23 cellular contexts compared by ENCODE assay signal in the genomic region with DNA sequence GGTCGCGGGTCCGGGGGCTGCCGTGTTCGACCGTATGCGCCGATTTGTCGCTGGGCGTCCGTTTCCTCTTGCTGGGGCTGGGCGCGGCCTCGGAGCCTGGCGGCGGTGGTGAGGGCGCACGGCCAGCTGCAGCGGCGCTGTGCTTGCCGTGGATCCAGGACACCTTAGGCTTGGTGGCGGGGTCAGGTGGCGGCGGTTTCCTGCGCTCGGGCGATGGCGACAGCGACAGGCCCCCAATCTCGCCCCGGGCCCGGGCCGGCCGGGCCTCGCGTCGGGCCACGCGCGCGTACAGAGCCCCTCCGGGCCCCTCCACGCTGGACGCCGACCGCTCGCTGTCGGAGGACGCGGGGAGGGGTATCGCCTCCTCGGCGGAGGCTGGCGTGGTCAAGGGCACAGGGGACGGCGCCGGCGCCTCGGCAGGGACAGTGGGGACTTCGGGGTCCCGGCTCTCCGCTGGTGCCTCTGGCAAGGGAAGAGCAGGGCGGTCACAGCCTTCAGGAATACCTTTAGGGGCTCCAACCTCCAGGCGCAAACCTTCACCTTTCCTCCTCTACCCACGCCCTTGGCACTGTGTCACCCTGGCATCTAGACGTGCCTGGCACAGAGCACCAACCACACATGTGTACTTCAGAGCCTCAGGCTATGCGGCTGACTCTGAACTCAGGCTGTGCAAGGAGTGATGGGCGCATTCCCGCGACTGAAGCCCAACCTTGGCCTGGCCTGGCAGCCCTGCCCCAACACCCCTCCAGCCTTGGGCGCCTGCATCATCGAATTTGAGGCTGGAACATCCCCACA. TPM values are rescaled to one million over a fixed set of nuclear protein-coding genes. Genes with fewer than 3 reads are reported as not detected.
DNase-seq lines count a peak whose midpoint lies in the region; ATAC-seq and TF ChIP-seq lines count a peak whose summit lies in the region.
"Had no signal": no experiment of that assay in that cellular context is flagged by ENCODE, and none has a peak within 500 bp of the region (broad histone marks: within the 10 kb centered on the region; RNA-seq: fewer than 3 reads in every experiment).

No MANE protein-coding gene starts in this region.

- no peaks in the 10 kb centered on the region for H3K9me3 ChIP-seq in CD4-positive, CD25-positive, alpha-beta regulatory T cell (ENCODE audit: control insufficient read depth in 2 of 2, low read length in 2 of 2)

- no peak overlapping the region for H3K4me3 ChIP-seq in CD4-positive, CD25-positive, alpha-beta regulatory T cell (ENCODE audit: low read depth, low read length)
- H3K4me3 ChIP-seq in GM23338 = peak overlapping the region; percentile 56
- H3K4me3 ChIP-seq: BLaER1, hepatocyte, smooth muscle cell had no signal

- TF ChIP-seq CTCF in GM23338 (conservative IDR thresholded peaks at IDR 0.05; ENCODE audit: low read depth in 2 of 2) (no peak), chondrocyte (IDR thresholded peaks at IDR 0.05) (no peak)

- no peaks in the 10 kb centered on the region for H3F3A ChIP-seq in GM23338 (replicated peaks; ENCODE audit: low read depth)

- H4K20me1 ChIP-seq in GM23338 (replicated peaks; ENCODE audit: insufficient read depth) = 0 out of 2 replicates have a peak, but pooled peaks cover 6% of the 10 kb centered on the region

- H3K27me3 ChIP-seq in CD4-positive, CD25-positive, alpha-beta regulatory T cell (ENCODE audit: control insufficient read depth, insufficient read depth, low read length) = no peaks in the 10 kb centered on the region
- peaks cover 67% of the 10 kb centered on the region for H3K27me3 ChIP-seq in GM23338 (ENCODE audit: insufficient read depth)

- no peaks in the 10 kb centered on the region for H3K79me2 ChIP-seq in GM23338 (replicated peaks; ENCODE audit: insufficient read depth)

- H2AFZ ChIP-seq in GM23338 = no peak overlapping the region
- H2AFZ ChIP-seq: hepatocyte had no signal

- H3K27ac ChIP-seq in CD4-positive, CD25-positive, alpha-beta regulatory T cell (ENCODE audit: insufficient read depth, low read length, poor library complexity, severe bottlenecking) = no peak overlapping the region
- H3K27ac ChIP-seq in GM23338 (ENCODE audit: low read depth) = no peak overlapping the region
- H3K27ac ChIP-seq: BLaER1, hepatocyte, HL-60 had no signal

- no peak for DNase-seq in CD4-positive, CD25-positive, alpha-beta regulatory T cell
- DNase-seq in GM23338 (ENCODE audit: low spot score) (peak; percentile 66), chondrocyte (ENCODE audit: low spot score) (peak; percentile 84), naive B cell (no peak)
- DNase-seq: activated CD4-positive, CD25-positive, alpha-beta regulatory T cell; activated CD8-positive, alpha-beta memory T cell treated with anti-CD3 and anti-CD28 coated beads, Interleukin-2, amount 10 ng/mL, durations not matched to agents 7 days and 5 days; activated effector memory CD4-positive, alpha-beta T cell treated with anti-CD3 and anti-CD28 coated beads, Interleukin-2, amount 50 U/mL, for 16 hours; dermis blood vessel endothelial cell; DND-41; HFFc6; Karpas-422; NCI-H1417 treated with DMSO at 0.1 percent for 48 hours; NK-92 treated with Interleukin-12 subunit alpha and Interleukin-12 subunit beta, amount 100 ng/mL, for 24 hours had no signal

- H3K4me3 Mint-ChIP-seq in CD4-positive, CD25-positive, alpha-beta regulatory T cell = peak overlapping the region; percentile 51 to 67 (median 56)
- H3K4me3 Mint-ChIP-seq in GM23338 (peak overlapping the region; percentile 49), chondrocyte (ENCODE audit: unreplicated experiment) (no peak overlapping the region), naive B cell (peak overlapping the region in 7 of 8 donors; percentile 18 to 66 (median 40))
- H3K4me3 Mint-ChIP-seq: activated CD8-positive, alpha-beta memory T cell treated with anti-CD3 and anti-CD28 coated beads, Interleukin-2, amount 10 ng/mL, durations not matched to agents 7 days and 5 days; HFFc6; type B pancreatic cell had no signal

- peaks cover 6% of the 10 kb centered on the region for H3K36me3 Mint-ChIP-seq in CD4-positive, CD25-positive, alpha-beta regulatory T cell
- H3K36me3 Mint-ChIP-seq in GM23338 (ENCODE audit: low read depth) = peaks cover 4% of the 10 kb centered on the region
- H3K36me3 Mint-ChIP-seq in chondrocyte (ENCODE audit: low read depth) = peaks cover 16% of the 10 kb centered on the region
- H3K36me3 Mint-ChIP-seq in naive B cell = no peaks in the 10 kb centered on the region
- H3K36me3 Mint-ChIP-seq: activated CD8-positive, alpha-beta memory T cell treated with anti-CD3 and anti-CD28 coated beads, Interleukin-2, amount 10 ng/mL, durations not matched to agents 7 days and 5 days had no signal

- peaks cover 0 to 26% (median 12%) of the 10 kb centered on the region in 4 donors for H3K4me1 Mint-ChIP-seq in CD4-positive, CD25-positive, alpha-beta regulatory T cell
- H3K4me1 Mint-ChIP-seq in GM23338 (peaks cover 7% of the 10 kb centered on the region), chondrocyte (ENCODE audit: low read depth) (peaks cover 17% of the 10 kb centered on the region), naive B cell (peaks cover 19 to 22% (median 20%) of the 10 kb centered on the region in 3 donors)

- no peaks in the 10 kb centered on the region for H3K36me3 ChIP-seq in CD4-positive, CD25-positive, alpha-beta regulatory T cell (ENCODE audit: control insufficient read depth, insufficient read depth, low read length)
- H3K36me3 ChIP-seq in GM23338 (ENCODE audit: insufficient read depth) = no peaks in the 10 kb centered on the region
- H3K36me3 ChIP-seq: BLaER1 had no signal

- H3K9me3 Mint-ChIP-seq in CD4-positive, CD25-positive, alpha-beta regulatory T cell = peaks cover 0 to 3% (median 0%) of the 10 kb centered on the region in 7 donors
- no peaks in the 10 kb centered on the region; the same call in 2 of the 3 replicates for H3K9me3 Mint-ChIP-seq in GM23338
- no peaks in the 10 kb centered on the region for H3K9me3 Mint-ChIP-seq in chondrocyte (ENCODE audit: low read depth)
- H3K9me3 Mint-ChIP-seq in naive B cell = no peaks in the 10 kb centered on the region
- H3K9me3 Mint-ChIP-seq: HFFc6; stimulated activated effector memory CD8-positive, alpha-beta T cell treated with anti-CD3 and anti-CD28 coated beads, Interleukin-12 subunit alpha, Interleukin-12 subunit beta, amount 100 ng/mL, for 72 hours; type B pancreatic cell had no signal

- H3K27ac Mint-ChIP-seq in CD4-positive, CD25-positive, alpha-beta regulatory T cell = no peak overlapping the region
- H3K27ac Mint-ChIP-seq in GM23338 (no peak overlapping the region), chondrocyte (ENCODE audit: unreplicated experiment) (no peak overlapping the region), naive B cell (no peak overlapping the region)
- H3K27ac Mint-ChIP-seq: activated CD8-positive, alpha-beta memory T cell treated with anti-CD3 and anti-CD28 coated beads, Interleukin-2, amount 10 ng/mL, durations not matched to agents 7 days and 5 days; stimulated activated effector memory CD8-positive, alpha-beta T cell treated with anti-CD3 and anti-CD28 coated beads, Interleukin-12 subunit alpha, Interleukin-12 subunit beta, amount 100 ng/mL, for 72 hours; type B pancreatic cell had no signal

- H3K4me2 ChIP-seq in GM23338 = peak overlapping the region; percentile 76
- H3K4me2 ChIP-seq: BLaER1, hepatocyte, smooth muscle cell had no signal

- H3K27me3 Mint-ChIP-seq in CD4-positive, CD25-positive, alpha-beta regulatory T cell = peaks cover 40% of the 10 kb centered on the region
- H3K27me3 Mint-ChIP-seq in GM23338 (ENCODE audit: insufficient read depth, low read depth, poor library complexity) = peaks cover 67% of the 10 kb centered on the region
- no peaks in the 10 kb centered on the region for H3K27me3 Mint-ChIP-seq in chondrocyte (ENCODE audit: low read depth)
- H3K27me3 Mint-ChIP-seq in naive B cell = peaks cover 25 to 52% (median 39%) of the 10 kb centered on the region in 3 donors

- no peaks in the 10 kb centered on the region for H3K9me2 ChIP-seq in GM23338 (ENCODE audit: insufficient read depth)

- H3K4me1 ChIP-seq in CD4-positive, CD25-positive, alpha-beta regulatory T cell (ENCODE audit: control insufficient read depth, insufficient read depth, low read length, poor library complexity, severe bottlenecking) = peaks cover 35% of the 10 kb centered on the region
- H3K4me1 ChIP-seq in GM23338 (ENCODE audit: insufficient read depth) = peaks cover 4% of the 10 kb centered on the region; the same call in 1 of the 2 replicates

- ATAC-seq in CD4-positive, CD25-positive, alpha-beta regulatory T cell (ENCODE audit: low read depth in 2 of 2) = no peak
- peak; percentile 1; the same call in 1 of the 3 replicates for ATAC-seq in GM23338
- no peak for ATAC-seq in naive B cell (ENCODE audit: low read depth in 2 of 2)
- ATAC-seq in HG03045 (IDR thresholded peaks at IDR 0.05; ENCODE audit: unreplicated experiment) = no peak
- ATAC-seq in HG03280 (IDR thresholded peaks at IDR 0.05; ENCODE audit: unreplicated experiment) = no peak
- no peak for ATAC-seq in HG02610 (IDR thresholded peaks at IDR 0.05; ENCODE audit: unreplicated experiment)
- no peak for ATAC-seq in HG03196 (IDR thresholded peaks at IDR 0.05; ENCODE audit: unreplicated experiment)
- ATAC-seq: activated CD8-positive, alpha-beta memory T cell treated with anti-CD3 and anti-CD28 coated beads, Interleukin-2, amount 10 ng/mL, durations not matched to agents 7 days and 5 days; stimulated activated effector memory CD8-positive, alpha-beta T cell treated with anti-CD3 and anti-CD28 coated beads, Interleukin-12 subunit alpha, Interleukin-12 subunit beta, amount 100 ng/mL, for 72 hours had no signal

TF ChIP-seq in GM23338, 12 proteins besides CTCF, POLR2A, EP300 and RAD21 (continues in another document):
- TF ChIP-seq POLR2AphosphoS5 (IDR thresholded peaks at IDR 0.05; ENCODE audit: low read depth) (no peak), CREB1 (CRISPR knock-in tag; IDR thresholded peaks at IDR 0.05; ENCODE audit: low read depth) (no peak), ZNF331 (CRISPR knock-in tag; IDR thresholded peaks at IDR 0.05; ENCODE audit: low read depth) (no peak)

RNA-seq across cellular contexts. Expression of gene SCARF2, which starts 11.6 kb away (rescaled TPM):
- 6.9 TPM for total RNA-seq in CD4-positive, CD25-positive, alpha-beta regulatory T cell
- polyA plus RNA-seq in CD4-positive, CD25-positive, alpha-beta regulatory T cell = 1 to 10 TPM in 2 of 4 donors, under 1 TPM in 2; 0.70 to 1.8 (median 1.1) TPM
- 16.6 and 17.0 TPM in 2 replicates for total RNA-seq in GM23338 (2014; rRNA removed; shearing (Covaris generic))
- polyA plus RNA-seq in GM23338 (2016; fragmentation: Nextera tagmentation; extraction: Ambion mirVana) = 1.8 and 2.2 TPM in 2 replicates
- total RNA-seq in chondrocyte = 56.5 to 88.8 TPM (median 86.5 TPM) in 3 replicates
- under 1 TPM in 4 of 6 donors, not detected in 2; 0.25 to 0.64 (median 0.36) TPM for polyA plus RNA-seq in naive B cell (ENCODE audit: low read depth in 6 of 6)

RNA-seq across cellular contexts. Expression of gene ZNF74, which starts 32.1 kb away (rescaled TPM):
- total RNA-seq in CD4-positive, CD25-positive, alpha-beta regulatory T cell = 4.1 TPM
- 1 to 10 TPM; 3.4 to 5.9 (median 4.5) TPM for polyA plus RNA-seq in CD4-positive, CD25-positive, alpha-beta regulatory T cell
- total RNA-seq in GM23338 (2014; rRNA removed; shearing (Covaris generic)) = 78.2 and 94.0 TPM in 2 replicates
- polyA plus RNA-seq in GM23338 (2016; fragmentation: Nextera tagmentation; extraction: Ambion mirVana) (16.1 and 17.0 TPM in 2 replicates), naive B cell (ENCODE audit: low read depth in 6 of 6) (1 to 10 TPM; 2.4 to 8.5 (median 5.5) TPM)
- total RNA-seq in chondrocyte = 12.7 to 15.7 TPM (median 13.6 TPM) in 3 replicates

Comparison
In these comparisons a context has a peak if more than half of its experiments do, and no peak if none do; other contexts are left out.
1. DNase-seq: peak in GM23338 (single experiment) and chondrocyte (single experiment); none in CD4-positive, CD25-positive, alpha-beta regulatory T cell (0 of 3) and naive B cell (single experiment).